ENCODE assay signal across 24 cellular contexts in the genomic region with DNA sequence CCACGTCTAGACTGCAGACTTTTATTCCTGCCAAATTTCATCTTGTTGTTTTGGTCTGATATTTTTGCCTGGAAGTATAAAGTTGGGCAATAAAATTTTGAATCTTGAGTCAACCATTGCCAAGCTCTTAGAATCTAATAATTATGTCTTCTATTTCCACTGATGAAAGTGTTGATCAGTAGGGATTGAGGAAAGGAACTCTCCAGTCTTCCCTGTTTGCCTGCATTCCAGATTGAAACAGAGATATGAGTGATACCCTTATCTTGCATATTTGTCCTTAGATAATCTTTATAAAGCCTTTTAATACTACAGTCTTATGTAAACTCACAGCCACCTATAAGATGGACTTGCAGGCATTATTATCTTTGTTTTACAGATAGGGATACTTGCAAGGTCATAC.
"Had no signal": no experiment of that assay in that cellular context is flagged by ENCODE, and none has a peak within 500 bp of the region (broad histone marks: within the 10 kb centered on the region; RNA-seq: fewer than 3 reads in every experiment).

No MANE protein-coding gene starts in this region.

- H3K36me3 ChIP-seq: left ventricle myocardium inferior, pancreas, prostate gland, tibial nerve, upper lobe of left lung, vagina had no signal

- H2AFZ ChIP-seq: hepatocyte had no signal

- H3K4me1 ChIP-seq: left ventricle myocardium inferior, pancreas, prostate gland, tibial nerve, upper lobe of left lung, vagina had no signal

- FAIRE-seq: pancreas, small intestine had no signal

- H3K27ac ChIP-seq: hepatocyte, left ventricle myocardium inferior, pancreas, prostate gland, tibial nerve, upper lobe of left lung, vagina had no signal

- H3K4me2 ChIP-seq: hepatocyte had no signal

- DNase-seq: islet precursor cell; left ventricle myocardium inferior; naive B cell; natural killer cell; nephron progenitor cell; nucleus accumbens; pancreas; posterior cingulate gyrus; retina; right cardiac atrium; small intestine; stimulated activated CD4-positive, alpha-beta T cell treated with anti-CD3 and anti-CD28 coated beads, Interleukin-1b, Interleukin-23, amount 100 ng/mL, for 48 hours; stimulated activated CD4-positive, alpha-beta T cell treated with anti-CD3 and anti-CD28 coated beads, Interleukin-2, amount 100 ng/mL, for 48 hours; stimulated activated CD4-positive, alpha-beta T cell treated with anti-CD3 and anti-CD28 coated beads, Interleukin-4, amount 100 ng/mL, for 4 hours; stimulated activated CD8-positive, alpha-beta memory T cell treated with anti-CD3 and anti-CD28 coated beads, Interleukin-4, amount 100 ng/mL, for 48 hours; stimulated activated naive CD4-positive, alpha-beta T cell treated with Interleukin-2 at 50 U/mL for 16 hours; stimulated activated naive CD8-positive, alpha-beta T cell treated with anti-CD3 and anti-CD28 coated beads, Interleukin-15, amount 100 ng/mL, for 72 hours; substantia nigra; upper lobe of left lung had no signal

- H3K27me3 ChIP-seq: hepatocyte, pancreas, tibial nerve, upper lobe of left lung, vagina had no signal

- H3K9me3 ChIP-seq: left ventricle myocardium inferior, pancreas, prostate gland, tibial nerve, upper lobe of left lung, vagina had no signal

- H3K4me3 ChIP-seq: hepatocyte, left ventricle myocardium inferior, lung, pancreas, prostate gland, tibial nerve, upper lobe of left lung, vagina had no signal
